Comparison of ENCODE assay signal across 8 cellular contexts in the genomic region with DNA sequence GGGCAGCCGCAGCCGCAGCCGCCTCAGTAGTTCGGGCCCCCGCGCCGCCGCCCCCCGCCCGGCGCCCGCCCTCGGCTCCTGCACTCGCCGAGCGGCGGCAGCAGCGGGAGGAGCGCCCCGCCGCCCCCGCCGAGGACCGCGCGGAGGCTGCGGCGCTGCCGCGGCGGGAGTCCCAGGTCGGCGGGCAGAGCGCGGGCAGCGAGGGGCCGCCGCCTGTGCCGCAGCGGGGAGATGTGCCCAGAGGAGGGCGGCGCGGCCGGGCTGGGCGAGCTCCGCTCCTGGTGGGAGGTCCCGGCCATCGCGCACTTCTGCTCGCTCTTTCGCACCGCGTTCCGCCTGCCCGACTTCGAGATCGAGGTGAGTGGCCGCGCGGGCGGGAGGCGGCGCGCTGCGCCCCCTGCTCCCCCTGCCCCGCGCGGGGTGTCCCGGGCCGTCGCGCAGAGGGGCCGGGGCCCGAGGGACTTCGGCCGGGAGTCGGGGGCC. TPM values are rescaled to one million over a fixed set of nuclear protein-coding genes. Genes with fewer than 3 reads are reported as not detected.
DNase-seq lines count a peak whose midpoint lies in the region; ATAC-seq and TF ChIP-seq lines count a peak whose summit lies in the region.

No MANE protein-coding gene starts in this region.

- H3K27ac ChIP-seq in VCaP (peak overlapping the region; percentile 90), parathyroid adenoma (no peak overlapping the region)

- H3K4me2 ChIP-seq in parathyroid adenoma (ENCODE audit: low read length) = peak overlapping the region; percentile 39

- H2AFZ ChIP-seq in parathyroid adenoma = no peak overlapping the region

- H3K79me2 ChIP-seq in parathyroid adenoma = no peaks in the 10 kb centered on the region

- H3K36me3 ChIP-seq in parathyroid adenoma (ENCODE audit: control insufficient read depth, insufficient read depth, low read length) = no peaks in the 10 kb centered on the region

- TF ChIP-seq CTCF in VCaP (conservative IDR thresholded peaks at IDR 0.05) (peak; percentile 18), parathyroid adenoma (IDR thresholded peaks at IDR 0.05) (no peak)

- no peaks in the 10 kb centered on the region for H3K4me1 ChIP-seq in parathyroid adenoma

- no peaks in the 10 kb centered on the region for H3K27me3 ChIP-seq in parathyroid adenoma (ENCODE audit: control insufficient read depth, insufficient read depth, low read length)

- H3K9ac ChIP-seq in parathyroid adenoma = no peak overlapping the region

- DNase-seq in SKM-1 treated with dmso at 0.1 percent for 144 hours (lab: John Stamatoyannopoulos, UW; ENCODE audit: unreplicated experiment) (peak; percentile 38), SKM-1 (lab: John Stamatoyannopoulos, UW; ENCODE audit: unreplicated experiment) (no peak), germinal center (ENCODE audit: low spot score) (peak; percentile 22), mesenteric fat pad (ENCODE audit: low spot score) (no peak)
- DNase-seq in NK-92 treated with Interleukin-12 subunit alpha and Interleukin-12 subunit beta, amount 100 ng/mL, for 24 hours (lab: John Stamatoyannopoulos, UW) = no peak

- H3K4me3 ChIP-seq in parathyroid adenoma (ENCODE audit: low read depth, low read length) = no peak overlapping the region

- no peak for ATAC-seq in GM21360 (IDR thresholded peaks at IDR 0.05; ENCODE audit: unreplicated experiment)

- no peaks in the 10 kb centered on the region for H3K9me3 ChIP-seq in parathyroid adenoma (ENCODE audit: control insufficient read depth, low read length)

RNA-seq across cellular contexts. Expression of gene CECR2, which starts 0.3 kb away (rescaled TPM):
- 1.1 TPM for total RNA-seq in mesenteric fat pad

Comparison
In these comparisons a context has a peak if more than half of its experiments do, and no peak if none do; other contexts are left out.
1. DNase-seq: peak in SKM-1 treated with dmso at 0.1 percent for 144 hours (single experiment) and germinal center (single experiment); none in SKM-1 (single experiment), mesenteric fat pad (single experiment) and NK-92 treated with Interleukin-12 subunit alpha and Interleukin-12 subunit beta, amount 100 ng/mL, for 24 hours (single experiment).